ENCODE assay signal across 8 cellular contexts in the genomic region with DNA sequence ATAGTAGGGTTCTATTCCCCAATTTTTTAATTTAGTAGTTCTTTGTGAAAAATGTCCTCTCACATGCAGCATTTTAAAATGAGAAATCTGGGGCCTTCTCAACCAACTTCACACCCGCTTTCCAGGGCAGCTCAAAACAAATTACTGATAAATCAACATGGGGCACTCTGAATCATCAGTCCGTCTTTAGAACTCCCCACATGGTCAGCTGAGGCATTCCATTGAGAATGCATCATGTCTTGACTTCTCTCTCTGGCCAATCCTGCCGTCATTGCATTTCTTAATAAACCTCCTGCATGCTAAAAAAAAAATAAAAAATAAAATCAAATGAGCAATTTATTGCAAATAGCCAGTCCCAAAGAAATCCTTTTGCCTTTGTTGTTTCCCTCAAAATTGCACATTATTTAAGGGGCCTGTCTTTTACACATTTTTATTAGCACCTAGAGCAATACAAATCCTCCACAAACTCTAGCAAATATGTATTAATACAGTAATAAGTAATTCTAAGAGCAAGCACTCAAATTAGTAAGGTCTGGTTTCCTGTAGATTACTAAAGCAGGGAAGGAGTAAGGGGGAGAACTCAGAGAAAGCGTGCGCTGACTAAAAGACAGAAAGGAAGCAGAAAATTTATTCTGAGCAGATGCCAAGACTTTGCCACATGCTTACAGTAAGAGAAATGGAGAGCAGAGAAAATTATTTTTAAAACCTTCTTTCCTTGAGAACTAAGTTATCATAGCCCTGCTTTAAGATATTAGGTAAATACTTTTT.
A peak's percentile ranks its signal among the peaks of the same experiment; 100 is the strongest.
DNase-seq lines count a peak whose midpoint lies in the region; ATAC-seq, FAIRE-seq and TF ChIP-seq lines count a peak whose summit lies in the region.

No MANE protein-coding gene starts in this region.

- TF ChIP-seq CTCF in HFFc6 (IDR thresholded peaks at IDR 0.05) (no peak), RWPE2 (IDR thresholded peaks at IDR 0.05; ENCODE audit: poor library complexity, severe bottlenecking) (no peak)

- H3K4me1 ChIP-seq in RWPE2 (ENCODE audit: insufficient read depth, poor library complexity, severe bottlenecking) (peaks cover 39% of the 10 kb centered on the region), stomach smooth muscle (ENCODE audit: control insufficient read depth, insufficient read depth, low read length) (peaks cover 26% of the 10 kb centered on the region), small intestine (ENCODE audit: control insufficient read depth in 2 of 2, insufficient read depth in 1 of 2, low read depth in 1 of 2, low read length in 1 of 2) (peaks cover 2 to 4% of the 10 kb centered on the region in 2 donors)

- no peak overlapping the region for H3K9ac ChIP-seq in stomach smooth muscle (ENCODE audit: low read length in 2 of 2)

- H3K27me3 Mint-ChIP-seq in HFFc6 (ENCODE audit: insufficient read depth): no peaks in the 10 kb centered on the region

- WGBS in small intestine, 3 donors: 57 to 88% (median 70%) methylated on average over 5 of the region's 5 CpGs

- DNase-seq in HFFc6 (peak; percentile 91), RWPE2 (ENCODE audit: low spot score) (no peak), fibroblast of the conjunctiva (ENCODE audit: low read depth) (peak; percentile 85), small intestine (no peak), NCI-H82 treated with DMSO at 0.1 percent for 48 hours (lab: John Stamatoyannopoulos, UW; ENCODE audit: unreplicated experiment) (no peak)

- H3K36me3 ChIP-seq in RWPE2 (ENCODE audit: low read depth) (no peaks in the 10 kb centered on the region), stomach smooth muscle (ENCODE audit: control insufficient read depth in 2 of 2, insufficient read depth in 2 of 2, low read length in 2 of 2) (no peaks in the 10 kb centered on the region), small intestine (ENCODE audit: control insufficient read depth in 2 of 2, insufficient read depth in 2 of 2, low read length in 2 of 2) (no peaks in the 10 kb centered on the region)

- no peaks in the 10 kb centered on the region for H3K9me3 Mint-ChIP-seq in HFFc6

- peaks cover 62% of the 10 kb centered on the region for H3K4me1 Mint-ChIP-seq in HFFc6 (ENCODE audit: low read depth)

- ATAC-seq in GM18517 (IDR thresholded peaks at IDR 0.05; ENCODE audit: unreplicated experiment) (peak; percentile 45), RWPE2 (ENCODE audit: low read depth) (peak; percentile 97), esophagus mucosa (no peak)

- H3K27ac ChIP-seq in RWPE2 (ENCODE audit: poor library complexity, severe bottlenecking) (peak overlapping the region; percentile 88), stomach smooth muscle (ENCODE audit: low read length) (peak overlapping the region; percentile 42), small intestine (ENCODE audit: low read depth in 1 of 2, low read length in 1 of 2) (no peak overlapping the region)

- no peaks in the 10 kb centered on the region for H3K27me3 ChIP-seq in RWPE2 (ENCODE audit: insufficient read depth, poor library complexity, severe bottlenecking)
- H3K27me3 ChIP-seq in stomach smooth muscle (ENCODE audit: control insufficient read depth in 1 of 2, insufficient read depth in 2 of 2, low read length in 2 of 2): no peaks in the 10 kb centered on the region
- H3K27me3 ChIP-seq in small intestine (ENCODE audit: control insufficient read depth in 2 of 2, insufficient read depth in 2 of 2, low read length in 2 of 2): no peaks in the 10 kb centered on the region

- H3K4me3 ChIP-seq in RWPE2 (ENCODE audit: severe bottlenecking): no peak overlapping the region
- no peak overlapping the region for H3K4me3 ChIP-seq in stomach smooth muscle (ENCODE audit: low read length in 2 of 2)
- no peak overlapping the region for H3K4me3 ChIP-seq in small intestine (ENCODE audit: low read depth in 1 of 2, low read length in 2 of 2)

- no peaks in the 10 kb centered on the region for H3K36me3 Mint-ChIP-seq in HFFc6 (ENCODE audit: low read depth)

- FAIRE-seq in small intestine (lab: Jason Lieb, UNC): no peak

- H3K9me3 ChIP-seq in RWPE2 (ENCODE audit: severe bottlenecking): no peaks in the 10 kb centered on the region
- no peaks in the 10 kb centered on the region for H3K9me3 ChIP-seq in stomach smooth muscle (ENCODE audit: control insufficient read depth in 2 of 2, low read length in 2 of 2)
- no peaks in the 10 kb centered on the region for H3K9me3 ChIP-seq in small intestine (ENCODE audit: control insufficient read depth, low read depth)

- H3K27ac Mint-ChIP-seq in HFFc6: peak overlapping the region; percentile 93

- H3K4me3 Mint-ChIP-seq in HFFc6: peak overlapping the region; percentile 67

Comparison
In these comparisons a context has a peak if more than half of its experiments do, and no peak if none do; other contexts are left out.
1. DNase-seq: peak in HFFc6 (single experiment) and fibroblast of the conjunctiva (single experiment); none in RWPE2 (single experiment), small intestine (single experiment) and NCI-H82 treated with DMSO at 0.1 percent for 48 hours (single experiment).
2. H3K27ac ChIP-seq: peak in RWPE2 (single experiment) and stomach smooth muscle (single experiment); none in small intestine (0 of 2).